In the genomic region with DNA sequence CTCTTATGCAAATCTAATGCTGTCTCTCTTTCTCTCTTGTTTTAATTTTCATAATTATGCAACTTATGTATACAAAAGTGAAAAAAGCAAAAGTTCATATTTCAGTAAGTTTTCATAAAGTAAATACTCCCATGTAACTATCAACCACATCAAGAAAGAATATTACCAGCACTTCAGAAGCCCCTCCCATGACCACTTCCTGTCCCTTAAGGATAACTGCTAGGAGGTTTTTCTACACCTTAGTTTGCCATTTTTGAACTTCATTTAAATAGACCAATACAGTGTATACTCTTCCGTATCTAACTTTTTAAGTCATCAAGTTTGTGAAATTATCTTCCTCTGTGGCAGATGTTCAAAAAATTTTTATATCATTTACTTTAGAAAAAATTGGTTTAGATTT, we compare ENCODE assay signal across 1 cellular context.
TF ChIP-seq lines count a peak whose summit lies in the region.

No MANE protein-coding gene starts in this region.

TF ChIP-seq in WTC11, 78 proteins besides CTCF, POLR2A, EP300 and RAD21:
- no peak for TF ChIP-seq FOXP1 (CRISPR knock-in tag; IDR thresholded peaks at IDR 0.05; ENCODE audit: borderline replicate concordance)
TF ChIP-seq in WTC11: peak in this region for 0.
